16 cellular contexts compared by ENCODE assay signal in the genomic region with DNA sequence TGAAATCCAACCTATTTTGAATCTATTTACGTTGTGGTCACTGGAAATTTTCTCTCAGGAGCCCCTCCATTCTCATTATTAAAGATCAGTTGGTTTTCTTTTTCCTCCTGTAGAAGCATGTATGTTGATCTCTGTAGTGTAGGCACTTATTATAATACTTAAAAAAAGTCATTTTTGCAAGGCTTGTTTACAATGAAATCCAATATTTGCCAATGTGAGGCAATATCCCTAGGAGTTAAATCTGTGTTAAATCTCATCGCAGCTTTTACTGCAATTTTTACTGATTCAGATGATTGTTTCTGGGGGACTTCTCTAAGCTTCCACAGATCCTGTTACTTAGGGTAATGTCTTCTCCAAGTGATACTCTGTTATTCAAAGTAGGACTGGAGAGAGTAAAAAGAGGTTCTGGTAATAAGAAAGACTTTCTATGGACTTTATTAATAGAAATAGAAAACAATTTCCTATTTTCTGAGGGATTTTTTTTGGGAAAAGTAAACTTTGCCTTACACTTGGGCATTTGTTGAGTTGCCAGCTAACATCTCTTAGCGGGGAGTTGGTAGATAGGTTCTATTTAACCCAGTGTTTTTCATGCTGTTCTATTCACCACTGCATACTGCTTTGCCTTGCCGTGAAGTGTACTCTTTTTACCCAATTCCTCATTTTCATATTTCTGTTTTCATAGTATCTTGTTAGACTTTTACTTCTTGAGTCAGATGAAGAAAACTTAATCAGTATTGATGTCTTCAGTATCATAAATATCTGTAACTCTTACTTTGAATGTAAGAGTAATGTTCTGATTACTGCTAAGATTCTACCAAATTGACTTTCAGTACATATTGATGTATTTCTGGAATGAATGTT. TPM values are rescaled to one million over a fixed set of nuclear protein-coding genes. Genes with fewer than 3 reads are reported as not detected.
DNase-seq lines count a peak whose midpoint lies in the region; ATAC-seq and TF ChIP-seq lines count a peak whose summit lies in the region.
"Had no signal": no experiment of that assay in that cellular context is flagged by ENCODE, and none has a peak within 500 bp of the region (broad histone marks: within the 10 kb centered on the region; RNA-seq: fewer than 3 reads in every experiment).

No MANE protein-coding gene starts in this region.

- H3K27ac ChIP-seq in SJCRH30 = no peak overlapping the region
- H3K27ac ChIP-seq: cardiac muscle cell, esophagus muscularis mucosa had no signal

- no peak for DNase-seq in activated T-cell treated with anti-CD3 and anti-CD28 coated beads, Interleukin-2, amount 50 U/mL, for 72 hours
- no peak for DNase-seq in activated T-cell treated with anti-CD3 and anti-CD28 coated beads, Interleukin-2, amount 50 U/mL, for 1 hour
- DNase-seq in type B pancreatic cell (ENCODE audit: extremely low spot score, unreplicated experiment) = no peak
- no peak for DNase-seq in SJCRH30
- DNase-seq: activated naive CD8-positive, alpha-beta T cell treated with anti-CD3 and anti-CD28 coated beads, Interleukin-2, amount 50 U/mL, for 24 hours; CD4-positive, alpha-beta memory T cell; mesenchymal stem cell; NCI-H82; retina had no signal

- no peak for TF ChIP-seq CTCF in type B pancreatic cell (conservative IDR thresholded peaks at IDR 0.05)

- peak overlapping the region; percentile 76 for H3K27ac Mint-ChIP-seq in activated T-cell treated with anti-CD3 and anti-CD28 coated beads, Interleukin-2, amount 50 U/mL, for 72 hours
- H3K27ac Mint-ChIP-seq in activated T-helper 17 cell treated with anti-CD3 and anti-CD28 coated beads, Interleukin-2, amount 50 U/mL, for 72 hours = peak overlapping the region; percentile 12
- peak overlapping the region; percentile 10 for H3K27ac Mint-ChIP-seq in type B pancreatic cell
- H3K27ac Mint-ChIP-seq: activated naive CD8-positive, alpha-beta T cell treated with anti-CD3 and anti-CD28 coated beads, Interleukin-2, amount 50 U/mL, for 24 hours had no signal

- peak overlapping the region in 1 of 2 donors; percentile 36 for H3K4me3 Mint-ChIP-seq in activated T-cell treated with anti-CD3 and anti-CD28 coated beads, Interleukin-2, amount 50 U/mL, for 72 hours
- peak overlapping the region; percentile 8 for H3K4me3 Mint-ChIP-seq in activated T-helper 17 cell treated with anti-CD3 and anti-CD28 coated beads, Interleukin-2, amount 50 U/mL, for 72 hours
- peak overlapping the region; percentile 21 for H3K4me3 Mint-ChIP-seq in type B pancreatic cell
- H3K4me3 Mint-ChIP-seq: activated naive CD8-positive, alpha-beta T cell treated with anti-CD3 and anti-CD28 coated beads, Interleukin-2, amount 50 U/mL, for 24 hours; CD4-positive, alpha-beta memory T cell; neural crest cell had no signal

- peaks cover 30% of the 10 kb centered on the region for H3K4me1 Mint-ChIP-seq in activated T-cell treated with anti-CD3 and anti-CD28 coated beads, Interleukin-2, amount 50 U/mL, for 72 hours (ENCODE audit: low read depth)
- peaks cover 18% of the 10 kb centered on the region for H3K4me1 Mint-ChIP-seq in activated T-helper 17 cell treated with anti-CD3 and anti-CD28 coated beads, Interleukin-2, amount 50 U/mL, for 72 hours
- H3K4me1 Mint-ChIP-seq in type B pancreatic cell (ENCODE audit: unreplicated experiment) = peaks cover 8% of the 10 kb centered on the region

- H3K27me3 ChIP-seq in SJCRH30 = no peaks in the 10 kb centered on the region
- H3K27me3 ChIP-seq: cardiac muscle cell, esophagus muscularis mucosa had no signal

- no peaks in the 10 kb centered on the region for H3K9me3 ChIP-seq in SJCRH30 (replicated peaks)
- H3K9me3 ChIP-seq: esophagus muscularis mucosa had no signal

- H3K9me3 Mint-ChIP-seq in activated T-cell treated with anti-CD3 and anti-CD28 coated beads, Interleukin-2, amount 50 U/mL, for 72 hours = no peaks in the 10 kb centered on the region
- no peaks in the 10 kb centered on the region for H3K9me3 Mint-ChIP-seq in activated T-helper 17 cell treated with anti-CD3 and anti-CD28 coated beads, Interleukin-2, amount 50 U/mL, for 72 hours
- peaks cover 9% of the 10 kb centered on the region for H3K9me3 Mint-ChIP-seq in type B pancreatic cell
- H3K9me3 Mint-ChIP-seq: activated naive CD8-positive, alpha-beta T cell treated with anti-CD3 and anti-CD28 coated beads, Interleukin-2, amount 50 U/mL, for 24 hours; CD4-positive, alpha-beta memory T cell; neural crest cell had no signal

- H3K27me3 Mint-ChIP-seq in activated T-cell treated with anti-CD3 and anti-CD28 coated beads, Interleukin-2, amount 50 U/mL, for 72 hours (ENCODE audit: low read depth) = no peaks in the 10 kb centered on the region
- no peaks in the 10 kb centered on the region for H3K27me3 Mint-ChIP-seq in activated T-helper 17 cell treated with anti-CD3 and anti-CD28 coated beads, Interleukin-2, amount 50 U/mL, for 72 hours
- H3K27me3 Mint-ChIP-seq in type B pancreatic cell = no peaks in the 10 kb centered on the region
- H3K27me3 Mint-ChIP-seq: activated naive CD8-positive, alpha-beta T cell treated with anti-CD3 and anti-CD28 coated beads, Interleukin-2, amount 50 U/mL, for 24 hours; CD4-positive, alpha-beta memory T cell had no signal

- H3K4me3 ChIP-seq in SJCRH30 = no peak overlapping the region
- H3K4me3 ChIP-seq: cardiac muscle cell, esophagus muscularis mucosa had no signal

- ATAC-seq in activated T-cell treated with anti-CD3 and anti-CD28 coated beads, Interleukin-2, amount 50 U/mL, for 72 hours (replicated peaks in 1 of 2) = peak; percentile 68 to 82
- peak; percentile 54 for ATAC-seq in HG03280 (IDR thresholded peaks at IDR 0.05; ENCODE audit: unreplicated experiment)
- ATAC-seq in activated T-helper 17 cell treated with anti-CD3 and anti-CD28 coated beads, Interleukin-2, amount 50 U/mL, for 72 hours (replicated peaks) = peak; percentile 86
- ATAC-seq in GM18520 (IDR thresholded peaks at IDR 0.05; ENCODE audit: unreplicated experiment) = no peak
- no peak for ATAC-seq in GM18498 (IDR thresholded peaks at IDR 0.05; ENCODE audit: unreplicated experiment)
- ATAC-seq: activated naive CD8-positive, alpha-beta T cell treated with anti-CD3 and anti-CD28 coated beads, Interleukin-2, amount 50 U/mL, for 24 hours had no signal

- H3K4me1 ChIP-seq in SJCRH30 = no peaks in the 10 kb centered on the region
- H3K4me1 ChIP-seq: esophagus muscularis mucosa had no signal

- H3K36me3 ChIP-seq in SJCRH30 = no peaks in the 10 kb centered on the region
- H3K36me3 ChIP-seq: cardiac muscle cell had no signal

- peaks cover 6 to 12% of the 10 kb centered on the region in 2 donors for H3K36me3 Mint-ChIP-seq in activated T-cell treated with anti-CD3 and anti-CD28 coated beads, Interleukin-2, amount 50 U/mL, for 72 hours (ENCODE audit: insufficient read depth in 2 of 2)
- peaks cover 56% of the 10 kb centered on the region for H3K36me3 Mint-ChIP-seq in activated T-helper 17 cell treated with anti-CD3 and anti-CD28 coated beads, Interleukin-2, amount 50 U/mL, for 72 hours (ENCODE audit: low read depth)
- H3K36me3 Mint-ChIP-seq in type B pancreatic cell = peaks cover 26% of the 10 kb centered on the region

RNA-seq across cellular contexts. Expression of a gene that starts 48.6 kb away (rescaled TPM):
- 10 to 100 TPM; 25.9 to 29.8 TPM for total RNA-seq in activated T-cell treated with anti-CD3 and anti-CD28 coated beads, Interleukin-2, amount 50 U/mL, for 72 hours
- 10 to 100 TPM; 27.7 to 31.9 TPM for total RNA-seq in activated T-helper 17 cell treated with anti-CD3 and anti-CD28 coated beads, Interleukin-2, amount 50 U/mL, for 72 hours
- total RNA-seq in type B pancreatic cell (ENCODE audit: low replicate concordance) = 19.2 and 21.0 TPM in 2 replicates
- 20.2 and 21.8 TPM in 2 replicates for total RNA-seq in SJCRH30 (2014; rRNA removed; shearing (Covaris generic))

Comparison
In these comparisons a context has a peak if more than half of its experiments do, and no peak if none do; other contexts are left out.
1. ATAC-seq: peak in activated T-cell treated with anti-CD3 and anti-CD28 coated beads, Interleukin-2, amount 50 U/mL, for 72 hours (2 of 2), HG03280 (single experiment) and activated T-helper 17 cell treated with anti-CD3 and anti-CD28 coated beads, Interleukin-2, amount 50 U/mL, for 72 hours (single experiment); none in GM18520 (single experiment) and GM18498 (single experiment).
2. H3K27ac Mint-ChIP-seq: peak in every context shown above with its lines; median percentile 76 in activated T-cell treated with anti-CD3 and anti-CD28 coated beads, Interleukin-2, amount 50 U/mL, for 72 hours; 12 in activated T-helper 17 cell treated with anti-CD3 and anti-CD28 coated beads, Interleukin-2, amount 50 U/mL, for 72 hours; 10 in type B pancreatic cell.